35 cellular contexts compared by ENCODE assay signal in the genomic region with DNA sequence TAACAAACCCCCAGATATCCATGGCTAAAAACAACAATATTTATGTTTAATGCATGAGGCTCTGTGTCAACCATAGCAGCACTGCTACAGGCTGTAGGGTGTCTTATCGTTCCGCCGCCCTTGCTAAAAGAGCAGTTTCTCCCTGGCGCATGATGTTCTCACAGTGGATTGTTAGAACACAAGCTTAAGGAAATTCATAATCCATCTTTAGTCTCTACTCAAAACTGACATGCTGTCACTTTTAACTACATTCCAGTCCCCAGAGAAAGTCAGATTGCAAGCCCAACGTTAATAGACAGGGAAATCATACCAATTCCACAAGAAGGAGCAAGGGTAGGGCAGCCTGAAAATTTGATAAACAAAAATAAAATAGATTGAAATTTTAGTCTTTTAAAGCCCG.
"Had no signal": no experiment of that assay in that cellular context is flagged by ENCODE, and none has a peak within 500 bp of the region (broad histone marks: within the 10 kb centered on the region; RNA-seq: fewer than 3 reads in every experiment).

No MANE protein-coding gene starts in this region.

- H3K27ac ChIP-seq: adrenal gland, body of pancreas, brain microvascular endothelial cell, breast epithelium, VCaP had no signal

- H3K4me1 Mint-ChIP-seq: activated B cell treated with CpG ODN at 0.5 μM for 24 hours; activated CD4-positive, alpha-beta T cell treated with anti-CD3 and anti-CD28 coated beads, Interleukin-2, amount 10 ng/mL, durations not matched to agents 24 days and 14 days; activated naive CD8-positive, alpha-beta T cell treated with anti-CD3 and anti-CD28 coated beads for 36 hours; activated T-helper 17 cell treated with anti-CD3 and anti-CD28 coated beads, Interleukin-2, amount 50 U/mL, for 72 hours had no signal

- H3K9me3 ChIP-seq: adrenal gland, body of pancreas, breast epithelium had no signal

- H3K4me3 ChIP-seq: adrenal gland, body of pancreas, breast epithelium had no signal

- H3K27me3 Mint-ChIP-seq: activated B cell treated with CpG ODN at 0.5 μM for 24 hours; activated CD4-positive, alpha-beta memory T cell treated with anti-CD3 and anti-CD28 coated beads for 36 hours; activated CD4-positive, alpha-beta T cell treated with anti-CD3 and anti-CD28 coated beads, Interleukin-2, amount 10 ng/mL, durations not matched to agents 24 days and 14 days; activated CD8-positive, alpha-beta T cell treated with anti-CD3 and anti-CD28 coated beads for 36 hours; activated naive CD8-positive, alpha-beta T cell treated with anti-CD3 and anti-CD28 coated beads for 36 hours; activated T-helper 17 cell treated with anti-CD3 and anti-CD28 coated beads, Interleukin-2, amount 50 U/mL, for 72 hours had no signal

- H3K4me1 ChIP-seq: adrenal gland, body of pancreas, breast epithelium had no signal

- DNase-seq: activated B cell treated with CpG ODN at 0.5 μM for 24 hours; activated CD4-positive, alpha-beta memory T cell treated with anti-CD3 and anti-CD28 coated beads for 36 hours; activated CD4-positive, alpha-beta T cell treated with anti-CD3 and anti-CD28 coated beads for 4 hours; activated CD4-positive, alpha-beta T cell treated with anti-CD3 and anti-CD28 coated beads, Interleukin-2, amount 10 ng/mL, durations not matched to agents 24 days and 14 days; activated CD4-positive, alpha-beta T cell treated with anti-CD3 and anti-CD28 coated beads, Interleukin-2, amount 50 U/mL, for 1 hour; activated CD4-positive, alpha-beta T cell treated with anti-CD3 and anti-CD28 coated beads, Interleukin-2, amount 50 U/mL, for 4 hours; activated CD4-positive, CD25-positive, alpha-beta regulatory T cell treated with anti-CD3 and anti-CD28 coated beads, Interleukin-2, amount 50 U/mL, for 72 hours; activated CD8-positive, alpha-beta memory T cell treated with anti-CD3 and anti-CD28 coated beads, Interleukin-2, amount 50 U/mL, for 4 hours; activated CD8-positive, alpha-beta T cell treated with anti-CD3 and anti-CD28 coated beads for 36 hours; activated effector memory CD4-positive, alpha-beta T cell treated with anti-CD3 and anti-CD28 coated beads, Interleukin-2, amount 50 U/mL, for 16 hours; activated gamma-delta T cell treated with Interleukin-2 at 50 U/mL for 16 hours; activated naive CD4-positive, alpha-beta T cell; activated naive CD4-positive, alpha-beta T cell treated with anti-CD3 and anti-CD28 coated beads for 36 hours; activated naive CD4-positive, alpha-beta T cell treated with anti-CD3 and anti-CD28 coated beads, Interleukin-2, amount 50 U/mL, for 16 hours; activated naive CD8-positive, alpha-beta T cell treated with anti-CD3 and anti-CD28 coated beads for 36 hours; activated T-cell treated with anti-CD3 and anti-CD28 coated beads for 4 hours; activated T-cell treated with anti-CD3 and anti-CD28 coated beads, Interleukin-2, amount 50 U/mL, for 1 hour; activated T-cell treated with anti-CD3 and anti-CD28 coated beads, Interleukin-2, amount 50 U/mL, for 4 hours; activated T-cell treated with anti-CD3 and anti-CD28 coated beads, Interleukin-2, amount 50 U/mL, for 72 hours; adrenal gland; amniotic stem cell; aorta; body of pancreas; brain microvascular endothelial cell; central memory CD4-positive, alpha-beta T cell; T-helper 1 cell; T-helper 2 cell; T-helper 9 cell had no signal

- H3K36me3 Mint-ChIP-seq: activated CD4-positive, alpha-beta memory T cell treated with anti-CD3 and anti-CD28 coated beads for 36 hours; activated naive CD8-positive, alpha-beta T cell treated with anti-CD3 and anti-CD28 coated beads for 36 hours had no signal

- H3K27ac Mint-ChIP-seq: activated B cell treated with CpG ODN at 0.5 μM for 24 hours; activated CD4-positive, alpha-beta memory T cell treated with anti-CD3 and anti-CD28 coated beads for 36 hours; activated CD4-positive, alpha-beta T cell treated with anti-CD3 and anti-CD28 coated beads, Interleukin-2, amount 10 ng/mL, durations not matched to agents 24 days and 14 days; activated CD8-positive, alpha-beta T cell treated with anti-CD3 and anti-CD28 coated beads for 36 hours; activated naive CD4-positive, alpha-beta T cell treated with anti-CD3 and anti-CD28 coated beads for 36 hours; activated naive CD4-positive, alpha-beta T cell treated with anti-CD3 and anti-CD28 coated beads, Interleukin-2, amount 50 U/mL, for 72 hours; activated naive CD8-positive, alpha-beta T cell treated with anti-CD3 and anti-CD28 coated beads for 36 hours; activated T-cell treated with anti-CD3 and anti-CD28 coated beads, Interleukin-2, amount 50 U/mL, for 72 hours; activated T-helper 1 cell treated with anti-CD3 and anti-CD28 coated beads, Interleukin-12 subunit alpha, Interleukin-12 subunit beta, Interleukin-2, Interleukin-4 antibody, amounts not matched to agents 30 ng/mL and 10 ng/mL and 1 ng/mL, durations not matched to agents 14 hours and 24 hours and 36 hours; activated T-helper 17 cell treated with anti-CD3 and anti-CD28 coated beads, Interleukin-2, amount 50 U/mL, for 72 hours; T-helper 1 cell treated with Interleukin-12 subunit alpha and Interleukin-12 subunit beta and Interleukin-4 antibody, amounts not matched to agents 30 μg/mL and 1 μg/mL, for 36 hours; T-helper 2 cell treated with Interferon-gamma antibody and Interleukin-4, amounts not matched to agents 5 μg/mL and 100 μg/mL, for 36 hours had no signal

- H3K4me3 Mint-ChIP-seq: activated B cell treated with CpG ODN at 0.5 μM for 24 hours; activated CD4-positive, alpha-beta memory T cell treated with anti-CD3 and anti-CD28 coated beads for 36 hours; activated CD4-positive, alpha-beta T cell treated with anti-CD3 and anti-CD28 coated beads, Interleukin-2, amount 10 ng/mL, durations not matched to agents 24 days and 14 days; activated CD8-positive, alpha-beta T cell treated with anti-CD3 and anti-CD28 coated beads for 36 hours; activated naive CD4-positive, alpha-beta T cell treated with anti-CD3 and anti-CD28 coated beads for 36 hours; activated naive CD8-positive, alpha-beta T cell treated with anti-CD3 and anti-CD28 coated beads for 36 hours; activated T-cell treated with anti-CD3 and anti-CD28 coated beads, Interleukin-2, amount 50 U/mL, for 4 hours; activated T-cell treated with anti-CD3 and anti-CD28 coated beads, Interleukin-2, amount 50 U/mL, for 72 hours; activated T-helper 1 cell treated with anti-CD3 and anti-CD28 coated beads, Interleukin-12 subunit alpha, Interleukin-12 subunit beta, Interleukin-2, Interleukin-4 antibody, amounts not matched to agents 30 ng/mL and 10 ng/mL and 1 ng/mL, durations not matched to agents 14 hours and 24 hours and 36 hours; activated T-helper 17 cell treated with anti-CD3 and anti-CD28 coated beads, Interleukin-2, amount 50 U/mL, for 72 hours; T-helper 1 cell treated with Interleukin-12 subunit alpha and Interleukin-12 subunit beta and Interleukin-4 antibody, amounts not matched to agents 30 μg/mL and 1 μg/mL, for 36 hours; T-helper 2 cell treated with Interferon-gamma antibody and Interleukin-4, amounts not matched to agents 5 μg/mL and 100 μg/mL, for 36 hours had no signal

- H3K9me3 Mint-ChIP-seq: activated CD4-positive, alpha-beta T cell treated with anti-CD3 and anti-CD28 coated beads, Interleukin-2, amount 10 ng/mL, durations not matched to agents 24 days and 14 days had no signal

- H3K36me3 ChIP-seq: adrenal gland, brain microvascular endothelial cell, breast epithelium had no signal

- H3K27me3 ChIP-seq: adrenal gland, body of pancreas, brain microvascular endothelial cell, breast epithelium had no signal

- ATAC-seq: activated CD8-positive, alpha-beta T cell treated with anti-CD3 and anti-CD28 coated beads for 36 hours; activated naive CD4-positive, alpha-beta T cell treated with anti-CD3 and anti-CD28 coated beads, Interleukin-2, amount 50 U/mL, for 72 hours; activated T-cell treated with anti-CD3 and anti-CD28 coated beads, Interleukin-2, amount 50 U/mL, for 4 hours; activated T-cell treated with anti-CD3 and anti-CD28 coated beads, Interleukin-2, amount 50 U/mL, for 72 hours; activated T-helper 17 cell treated with anti-CD3 and anti-CD28 coated beads, Interleukin-2, amount 50 U/mL, for 72 hours; body of pancreas had no signal
